1 cellular context compared by ENCODE assay signal in the genomic region with DNA sequence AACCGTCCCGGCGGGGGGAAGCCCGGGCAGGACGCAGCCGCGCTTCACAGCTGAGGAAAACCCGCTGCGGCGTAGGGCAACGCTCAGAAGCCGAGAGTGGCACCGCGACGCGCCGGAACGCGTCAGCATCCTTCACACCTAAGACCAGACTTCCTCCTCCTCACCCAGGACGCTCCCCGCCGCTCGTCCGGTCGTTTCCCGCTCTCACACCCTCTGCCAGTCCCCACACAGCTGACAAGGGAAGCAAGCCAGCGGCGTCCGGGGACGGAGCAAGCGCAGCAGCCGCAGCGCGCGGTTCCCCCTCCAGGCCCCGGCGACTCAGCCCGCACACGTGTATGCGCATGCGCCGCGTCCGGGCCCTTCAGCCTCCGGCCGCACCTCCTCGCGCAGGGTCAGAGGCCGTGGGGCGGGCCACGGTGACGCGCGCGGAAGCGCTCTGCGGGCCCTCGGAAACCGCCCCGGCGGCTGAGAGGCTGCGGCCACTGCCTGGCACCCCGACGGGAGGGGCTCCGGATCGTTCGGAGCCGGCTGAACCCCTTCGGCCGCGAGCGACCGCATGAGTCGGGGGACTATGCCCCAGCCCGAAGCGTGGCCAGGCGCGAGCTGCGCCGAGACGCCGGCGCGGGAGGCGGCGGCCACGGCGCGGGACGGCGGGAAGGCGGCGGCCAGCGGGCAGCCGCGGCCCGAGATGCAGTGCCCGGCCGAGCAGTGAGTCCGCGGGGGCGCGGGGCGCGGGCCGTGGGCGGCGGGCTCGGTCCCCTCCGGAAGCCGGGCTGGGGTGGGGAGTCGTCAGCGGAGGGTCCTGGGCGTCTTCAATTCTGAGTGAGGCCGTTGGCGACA.
A peak's percentile ranks its signal among the peaks of the same experiment; 100 is the strongest.
TF ChIP-seq lines count a peak whose summit lies in the region.

OTULIN (plus strand) TSS at position 449 of the 840 bp plus-strand sequence; CDS start at position 557, 108 bp downstream.

TF ChIP-seq in K562, 482 proteins besides CTCF, POLR2A, EP300 and RAD21 (continued from another document and continues in another):
- TF ChIP-seq CHD4 (IDR thresholded peaks at IDR 0.05; ENCODE audit: insufficient read depth, insufficient replicate concordance, low read depth, low read length, poor library complexity, severe bottlenecking): no peak
- TF ChIP-seq ZNF592 (IDR thresholded peaks at IDR 0.05): peak; percentile 72
- TF ChIP-seq ZBED1 (IDR thresholded peaks at IDR 0.05): no peak; the same call in 1 of the 2 replicates
- TF ChIP-seq ZFPM2 (CRISPR knock-in tag; IDR thresholded peaks at IDR 0.05): no peak
- no peak for TF ChIP-seq ZNF764 (CRISPR knock-in tag; IDR thresholded peaks at IDR 0.05; ENCODE audit: low read depth)
- no peak for TF ChIP-seq HEY1 (CRISPR knock-in tag; IDR thresholded peaks at IDR 0.05; ENCODE audit: borderline replicate concordance)
- TF ChIP-seq MXI1 (IDR thresholded peaks at IDR 0.05; ENCODE audit: low read depth, low read length): no peak
- TF ChIP-seq U2AF1 (optimal IDR thresholded peaks at IDR 0.05; ENCODE audit: low read depth, low read length): no peak
- peak; percentile 57 to 81 for TF ChIP-seq MNT (conservative IDR thresholded peaks at IDR 0.05)
- TF ChIP-seq ETS2 (tag; IDR thresholded peaks at IDR 0.05; ENCODE audit: borderline replicate concordance, poor library complexity, severe bottlenecking): no peak
- TF ChIP-seq SMARCE1 (IDR thresholded peaks at IDR 0.05): no peak
- TF ChIP-seq PTRF (tag; IDR thresholded peaks at IDR 0.05): no peak
- TF ChIP-seq GABPB2 (CRISPR knock-in tag; conservative IDR thresholded peaks at IDR 0.05): no peak
- peak; percentile 65 for TF ChIP-seq PHF20 (IDR thresholded peaks at IDR 0.05; ENCODE audit: partially characterized antibody)
- TF ChIP-seq EP400 (IDR thresholded peaks at IDR 0.05): peak; percentile 46; the same call in 1 of the 2 replicates
- TF ChIP-seq, protein P1, sequence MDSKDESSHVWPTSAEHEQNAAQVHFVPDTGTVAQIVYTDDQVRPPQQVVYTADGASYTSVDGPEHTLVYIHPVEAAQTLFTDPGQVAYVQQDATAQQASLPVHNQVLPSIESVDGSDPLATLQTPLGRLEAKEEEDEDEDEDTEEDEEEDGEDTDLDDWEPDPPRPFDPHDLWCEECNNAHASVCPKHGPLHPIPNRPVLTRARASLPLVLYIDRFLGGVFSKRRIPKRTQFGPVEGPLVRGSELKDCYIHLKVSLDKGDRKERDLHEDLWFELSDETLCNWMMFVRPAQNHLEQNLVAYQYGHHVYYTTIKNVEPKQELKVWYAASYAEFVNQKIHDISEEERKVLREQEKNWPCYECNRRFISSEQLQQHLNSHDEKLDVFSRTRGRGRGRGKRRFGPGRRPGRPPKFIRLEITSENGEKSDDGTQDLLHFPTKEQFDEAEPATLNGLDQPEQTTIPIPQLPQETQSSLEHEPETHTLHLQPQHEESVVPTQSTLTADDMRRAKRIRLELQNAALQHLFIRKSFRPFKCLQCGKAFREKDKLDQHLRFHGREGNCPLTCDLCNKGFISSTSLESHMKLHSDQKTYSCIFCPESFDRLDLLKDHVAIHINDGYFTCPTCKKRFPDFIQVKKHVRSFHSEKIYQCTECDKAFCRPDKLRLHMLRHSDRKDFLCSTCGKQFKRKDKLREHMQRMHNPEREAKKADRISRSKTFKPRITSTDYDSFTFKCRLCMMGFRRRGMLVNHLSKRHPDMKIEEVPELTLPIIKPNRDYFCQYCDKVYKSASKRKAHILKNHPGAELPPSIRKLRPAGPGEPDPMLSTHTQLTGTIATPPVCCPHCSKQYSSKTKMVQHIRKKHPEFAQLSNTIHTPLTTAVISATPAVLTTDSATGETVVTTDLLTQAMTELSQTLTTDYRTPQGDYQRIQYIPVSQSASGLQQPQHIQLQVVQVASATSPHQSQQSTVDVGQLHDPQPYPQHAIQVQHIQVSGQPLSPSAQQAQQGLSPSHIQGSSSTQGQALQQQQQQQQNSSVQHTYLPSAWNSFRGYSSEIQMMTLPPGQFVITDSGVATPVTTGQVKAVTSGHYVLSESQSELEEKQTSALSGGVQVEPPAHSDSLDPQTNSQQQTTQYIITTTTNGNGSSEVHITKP (IDR thresholded peaks at IDR 0.05; ENCODE audit: partially characterized antibody): peak; percentile 88
- no peak for TF ChIP-seq SIRT6 (IDR thresholded peaks at IDR 0.05; ENCODE audit: low read depth, low read length)
- TF ChIP-seq, protein P2, sequence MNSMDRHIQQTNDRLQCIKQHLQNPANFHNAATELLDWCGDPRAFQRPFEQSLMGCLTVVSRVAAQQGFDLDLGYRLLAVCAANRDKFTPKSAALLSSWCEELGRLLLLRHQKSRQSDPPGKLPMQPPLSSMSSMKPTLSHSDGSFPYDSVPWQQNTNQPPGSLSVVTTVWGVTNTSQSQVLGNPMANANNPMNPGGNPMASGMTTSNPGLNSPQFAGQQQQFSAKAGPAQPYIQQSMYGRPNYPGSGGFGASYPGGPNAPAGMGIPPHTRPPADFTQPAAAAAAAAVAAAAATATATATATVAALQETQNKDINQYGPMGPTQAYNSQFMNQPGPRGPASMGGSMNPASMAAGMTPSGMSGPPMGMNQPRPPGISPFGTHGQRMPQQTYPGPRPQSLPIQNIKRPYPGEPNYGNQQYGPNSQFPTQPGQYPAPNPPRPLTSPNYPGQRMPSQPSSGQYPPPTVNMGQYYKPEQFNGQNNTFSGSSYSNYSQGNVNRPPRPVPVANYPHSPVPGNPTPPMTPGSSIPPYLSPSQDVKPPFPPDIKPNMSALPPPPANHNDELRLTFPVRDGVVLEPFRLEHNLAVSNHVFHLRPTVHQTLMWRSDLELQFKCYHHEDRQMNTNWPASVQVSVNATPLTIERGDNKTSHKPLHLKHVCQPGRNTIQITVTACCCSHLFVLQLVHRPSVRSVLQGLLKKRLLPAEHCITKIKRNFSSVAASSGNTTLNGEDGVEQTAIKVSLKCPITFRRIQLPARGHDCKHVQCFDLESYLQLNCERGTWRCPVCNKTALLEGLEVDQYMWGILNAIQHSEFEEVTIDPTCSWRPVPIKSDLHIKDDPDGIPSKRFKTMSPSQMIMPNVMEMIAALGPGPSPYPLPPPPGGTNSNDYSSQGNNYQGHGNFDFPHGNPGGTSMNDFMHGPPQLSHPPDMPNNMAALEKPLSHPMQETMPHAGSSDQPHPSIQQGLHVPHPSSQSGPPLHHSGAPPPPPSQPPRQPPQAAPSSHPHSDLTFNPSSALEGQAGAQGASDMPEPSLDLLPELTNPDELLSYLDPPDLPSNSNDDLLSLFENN (IDR thresholded peaks at IDR 0.05; ENCODE audit: low read depth in 2 of 2, low read length in 2 of 2): no peak
- no peak for TF ChIP-seq TGIF2 (CRISPR knock-in tag; IDR thresholded peaks at IDR 0.05)
- TF ChIP-seq CREBBP (IDR thresholded peaks at IDR 0.05; ENCODE audit: low read depth, low read length): no peak
- TF ChIP-seq CBX8 (IDR thresholded peaks at IDR 0.05; ENCODE audit: borderline replicate concordance, extremely low read depth, low read depth, low read length, poor library complexity, severe bottlenecking): no peak
- TF ChIP-seq, protein P3, sequence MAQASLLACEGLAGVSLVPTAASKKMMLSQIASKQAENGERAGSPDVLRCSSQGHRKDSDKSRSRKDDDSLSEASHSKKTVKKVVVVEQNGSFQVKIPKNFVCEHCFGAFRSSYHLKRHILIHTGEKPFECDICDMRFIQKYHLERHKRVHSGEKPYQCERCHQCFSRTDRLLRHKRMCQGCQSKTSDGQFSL (CRISPR knock-in tag; IDR thresholded peaks at IDR 0.05): no peak
- TF ChIP-seq, protein P3 (tag; IDR thresholded peaks at IDR 0.05): no peak
- no peak for TF ChIP-seq PCBP2 (IDR thresholded peaks at IDR 0.05; ENCODE audit: low read depth, low read length, poor library complexity, severe bottlenecking)
- TF ChIP-seq, protein P4, sequence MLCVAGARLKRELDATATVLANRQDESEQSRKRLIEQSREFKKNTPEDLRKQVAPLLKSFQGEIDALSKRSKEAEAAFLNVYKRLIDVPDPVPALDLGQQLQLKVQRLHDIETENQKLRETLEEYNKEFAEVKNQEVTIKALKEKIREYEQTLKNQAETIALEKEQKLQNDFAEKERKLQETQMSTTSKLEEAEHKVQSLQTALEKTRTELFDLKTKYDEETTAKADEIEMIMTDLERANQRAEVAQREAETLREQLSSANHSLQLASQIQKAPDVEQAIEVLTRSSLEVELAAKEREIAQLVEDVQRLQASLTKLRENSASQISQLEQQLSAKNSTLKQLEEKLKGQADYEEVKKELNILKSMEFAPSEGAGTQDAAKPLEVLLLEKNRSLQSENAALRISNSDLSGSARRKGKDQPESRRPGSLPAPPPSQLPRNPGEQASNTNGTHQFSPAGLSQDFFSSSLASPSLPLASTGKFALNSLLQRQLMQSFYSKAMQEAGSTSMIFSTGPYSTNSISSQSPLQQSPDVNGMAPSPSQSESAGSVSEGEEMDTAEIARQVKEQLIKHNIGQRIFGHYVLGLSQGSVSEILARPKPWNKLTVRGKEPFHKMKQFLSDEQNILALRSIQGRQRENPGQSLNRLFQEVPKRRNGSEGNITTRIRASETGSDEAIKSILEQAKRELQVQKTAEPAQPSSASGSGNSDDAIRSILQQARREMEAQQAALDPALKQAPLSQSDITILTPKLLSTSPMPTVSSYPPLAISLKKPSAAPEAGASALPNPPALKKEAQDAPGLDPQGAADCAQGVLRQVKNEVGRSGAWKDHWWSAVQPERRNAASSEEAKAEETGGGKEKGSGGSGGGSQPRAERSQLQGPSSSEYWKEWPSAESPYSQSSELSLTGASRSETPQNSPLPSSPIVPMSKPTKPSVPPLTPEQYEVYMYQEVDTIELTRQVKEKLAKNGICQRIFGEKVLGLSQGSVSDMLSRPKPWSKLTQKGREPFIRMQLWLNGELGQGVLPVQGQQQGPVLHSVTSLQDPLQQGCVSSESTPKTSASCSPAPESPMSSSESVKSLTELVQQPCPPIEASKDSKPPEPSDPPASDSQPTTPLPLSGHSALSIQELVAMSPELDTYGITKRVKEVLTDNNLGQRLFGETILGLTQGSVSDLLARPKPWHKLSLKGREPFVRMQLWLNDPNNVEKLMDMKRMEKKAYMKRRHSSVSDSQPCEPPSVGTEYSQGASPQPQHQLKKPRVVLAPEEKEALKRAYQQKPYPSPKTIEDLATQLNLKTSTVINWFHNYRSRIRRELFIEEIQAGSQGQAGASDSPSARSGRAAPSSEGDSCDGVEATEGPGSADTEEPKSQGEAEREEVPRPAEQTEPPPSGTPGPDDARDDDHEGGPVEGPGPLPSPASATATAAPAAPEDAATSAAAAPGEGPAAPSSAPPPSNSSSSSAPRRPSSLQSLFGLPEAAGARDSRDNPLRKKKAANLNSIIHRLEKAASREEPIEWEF (CRISPR knock-in tag; IDR thresholded peaks at IDR 0.05): no peak
- TF ChIP-seq, protein P5, sequence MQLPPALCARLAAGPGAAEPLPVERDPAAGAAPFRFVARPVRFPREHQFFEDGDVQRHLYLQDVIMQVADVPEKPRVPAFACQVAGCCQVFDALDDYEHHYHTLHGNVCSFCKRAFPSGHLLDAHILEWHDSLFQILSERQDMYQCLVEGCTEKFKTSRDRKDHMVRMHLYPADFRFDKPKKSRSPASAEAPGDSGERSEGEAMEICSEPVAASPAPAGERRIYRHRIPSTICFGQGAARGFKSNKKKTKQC (CRISPR knock-in tag; IDR thresholded peaks at IDR 0.05): peak; percentile 90
